ENCODE assay signal across 17 cellular contexts in genomic region chr1:39128126-39128525, GRCh38.
DNase-seq lines count a peak whose midpoint lies in the region; ATAC-seq and TF ChIP-seq lines count a peak whose summit lies in the region.
"Had no signal": no experiment of that assay in that cellular context is flagged by ENCODE, and none has a peak within 500 bp of the region (broad histone marks: within the 10 kb centered on the region; RNA-seq: fewer than 3 reads in every experiment).

No MANE protein-coding gene starts in this region.

- H3K4me2 ChIP-seq in PC-9: peak overlapping the region; percentile 29

- no peak overlapping the region for H2AFZ ChIP-seq in PC-9
- H2AFZ ChIP-seq: parathyroid adenoma had no signal

- no peak for DNase-seq in PC-9
- DNase-seq in caudate nucleus (lab: John Stamatoyannopoulos, UW): no peak
- no peak for DNase-seq in lower lobe of right lung
- DNase-seq in thoracic aorta (ENCODE audit: low spot score): no peak
- no peak for DNase-seq in hypothalamus (lab: John Stamatoyannopoulos, UW)
- no peak for DNase-seq in anterior cingulate cortex (lab: John Stamatoyannopoulos, UW)
- no peak for DNase-seq in T1000 (lab: John Stamatoyannopoulos, UW)
- DNase-seq: activated CD4-positive, alpha-beta T cell treated with anti-CD3 and anti-CD28 coated beads, Interleukin-2, amount 50 U/mL, for 48 hours; activated T-cell treated with anti-CD3 and anti-CD28 coated beads, Interleukin-2, amount 50 U/mL, for 4 hours; CD8-positive, alpha-beta memory T cell; Kasumi-1; left cardiac atrium; RPMI8226; SW 1271 had no signal

- H3K36me3 ChIP-seq in PC-9 (ENCODE audit: low read depth) (no peaks in the 10 kb centered on the region), lower lobe of right lung (peaks cover 11% of the 10 kb centered on the region), thoracic aorta (no peaks in the 10 kb centered on the region)
- H3K36me3 ChIP-seq: HAP-1 had no signal

- H3K27ac ChIP-seq in PC-9: peak overlapping the region; percentile 83
- peak overlapping the region; percentile 31 for H3K27ac ChIP-seq in caudate nucleus (ENCODE audit: low read depth, low read length)
- H3K27ac ChIP-seq in lower lobe of right lung: peak overlapping the region; percentile 83
- H3K27ac ChIP-seq in thoracic aorta: peak overlapping the region; percentile 35 to 38

- TF ChIP-seq CTCF in PC-9 (conservative IDR thresholded peaks at IDR 0.05): no peak
- no peak for TF ChIP-seq CTCF in lower lobe of right lung (IDR thresholded peaks at IDR 0.05)
- TF ChIP-seq CTCF in thoracic aorta (IDR thresholded peaks at IDR 0.05): no peak

- H3K79me2 ChIP-seq in PC-9 (ENCODE audit: low read depth): peaks cover 55% of the 10 kb centered on the region

- POLR2A ChIA-PET in PC-9 (lab: Charles Lee; ENCODE audit: unreplicated experiment): interaction anchor here (0.6 to 1.1 kb wide), 4 partner anchors 13 to 279 kb away, joined by 5 to 10 read pairs (median 6); no protein-coding TSS in a partner anchor

- no peaks in the 10 kb centered on the region for H3K9me3 ChIP-seq in PC-9 (ENCODE audit: insufficient read depth, low read depth)
- H3K9me3 ChIP-seq in lower lobe of right lung: no peaks in the 10 kb centered on the region
- H3K9me3 ChIP-seq in thoracic aorta: no peaks in the 10 kb centered on the region
- H3K9me3 ChIP-seq: HAP-1 had no signal

- H3F3A ChIP-seq in PC-9 (ENCODE audit: insufficient read depth, low read depth): peaks cover 59% of the 10 kb centered on the region

- BruUV-seq in PC-9 (replicated peaks; lab: Mats Ljungman, UMichigan): no TSS peak

- no peaks in the 10 kb centered on the region for H3K27me3 ChIP-seq in PC-9 (ENCODE audit: insufficient read depth, low read depth)
- no peaks in the 10 kb centered on the region for H3K27me3 ChIP-seq in lower lobe of right lung (ENCODE audit: low read depth)
- H3K27me3 ChIP-seq in thoracic aorta (replicated peaks; ENCODE audit: insufficient read depth): no peaks in the 10 kb centered on the region

- intact Hi-C loops in PC-9 (cut with micrococcal nuclease; ENCODE audit: unreplicated experiment) (no loop called here), lower lobe of right lung (cut with DNase I) (no loop called here)

- CTCF ChIA-PET in PC-9 (lab: Charles Lee): interaction anchor here (0.6 to 1.5 kb wide), 2 partner anchors 40 to 64 kb away, joined by 3 to 9 read pairs; no protein-coding TSS in a partner anchor

- no peaks in the 10 kb centered on the region for H3K9me2 ChIP-seq in PC-9 (ENCODE audit: insufficient read depth)

- no peaks in the 10 kb centered on the region for H4K20me1 ChIP-seq in PC-9 (ENCODE audit: insufficient read depth)

- H3K4me3 ChIP-seq in PC-9: no peak overlapping the region
- H3K4me3 ChIP-seq in lower lobe of right lung: no peak overlapping the region
- H3K4me3 ChIP-seq in thoracic aorta: no peak overlapping the region
- H3K4me3 ChIP-seq: HAP-1 had no signal

- no peak for ATAC-seq in lower lobe of right lung
- ATAC-seq in thoracic aorta (ENCODE audit: insufficient number of reproducible peaks, low FRiP score, low read depth): no peak
- no peak for ATAC-seq in GM18520 (IDR thresholded peaks at IDR 0.05; ENCODE audit: unreplicated experiment)
- ATAC-seq: activated T-cell treated with anti-CD3 and anti-CD28 coated beads, Interleukin-2, amount 50 U/mL, for 4 hours had no signal

- H3K4me1 ChIP-seq in PC-9 (replicated peaks; ENCODE audit: insufficient read depth): peaks cover 77% of the 10 kb centered on the region
- H3K4me1 ChIP-seq in lower lobe of right lung: peaks cover 80% of the 10 kb centered on the region
- peaks cover 37 to 49% of the 10 kb centered on the region in 2 donors for H3K4me1 ChIP-seq in thoracic aorta (ENCODE audit: control insufficient read depth in 1 of 2, low read depth in 2 of 2)

Comparison
In these comparisons a context has a peak if more than half of its experiments do, and no peak if none do; other contexts are left out.
1. H3K27ac ChIP-seq: peak in every context shown above with its lines; median percentile 83 in PC-9; 83 in lower lobe of right lung; 36 in thoracic aorta; 31 in caudate nucleus.